1 cellular context compared by ENCODE assay signal in genomic region chr3:57820479-57820878, GRCh38.
A peak's percentile ranks its signal among the peaks of the same experiment; 100 is the strongest.
TF ChIP-seq lines count a peak whose summit lies in the region.

No MANE protein-coding gene starts in this region.

TF ChIP-seq in K562, 482 proteins besides CTCF, POLR2A, EP300 and RAD21:
- no peak for TF ChIP-seq ZC3H4 (CRISPR knock-in tag; IDR thresholded peaks at IDR 0.05; ENCODE audit: borderline replicate concordance)
- TF ChIP-seq ZNF584 (CRISPR knock-in tag; IDR thresholded peaks at IDR 0.05; ENCODE audit: low read depth), result no peak
- TF ChIP-seq ADNP (tag; IDR thresholded peaks at IDR 0.05), result no peak
- no peak for TF ChIP-seq PREB (CRISPR knock-in tag; IDR thresholded peaks at IDR 0.05)
- TF ChIP-seq SRSF1 (IDR thresholded peaks at IDR 0.05; ENCODE audit: low read depth, low read length), result no peak
- no peak for TF ChIP-seq ZNF184 (CRISPR knock-in tag; IDR thresholded peaks at IDR 0.05)
- TF ChIP-seq NBN (IDR thresholded peaks at IDR 0.05; ENCODE audit: low read depth), result no peak
- TF ChIP-seq NFIC (IDR thresholded peaks at IDR 0.05), result peak; percentile 79
